Comparison of ENCODE assay signal across 15 cellular contexts in genomic region chr20:62030357-62030756, GRCh38. TPM values are rescaled to one million over a fixed set of nuclear protein-coding genes. Genes with fewer than 3 reads are reported as not detected.
A peak's percentile ranks its signal among the peaks of the same experiment; 100 is the strongest.
DNase-seq lines count a peak whose midpoint lies in the region; ATAC-seq and TF ChIP-seq lines count a peak whose summit lies in the region.
"Had no signal": no experiment of that assay in that cellular context is flagged by ENCODE, and none has a peak within 500 bp of the region (broad histone marks: within the 10 kb centered on the region; RNA-seq: fewer than 3 reads in every experiment).

No MANE protein-coding gene starts in this region.

- H3K4me1 Mint-ChIP-seq in activated naive CD4-positive, alpha-beta T cell treated with anti-CD3 and anti-CD28 coated beads, Interleukin-2, amount 10 ng/mL, durations not matched to agents 7 days and 5 days: peaks cover 49% of the 10 kb centered on the region
- H3K4me1 Mint-ChIP-seq in WTC11: peaks cover 68% of the 10 kb centered on the region
- peaks cover 36% of the 10 kb centered on the region for H3K4me1 Mint-ChIP-seq in endothelial cell (ENCODE audit: unreplicated experiment)
- peaks cover 53% of the 10 kb centered on the region for H3K4me1 Mint-ChIP-seq in type B pancreatic cell (ENCODE audit: unreplicated experiment)

- H3K4me1 ChIP-seq in Peyer's patch: peaks cover 0 to 10% (median 7%) of the 10 kb centered on the region in 4 donors

- no peak overlapping the region for H3K4me3 ChIP-seq in Peyer's patch
- H3K4me3 ChIP-seq: cardiac muscle cell, MG63, thoracic aorta had no signal

- peak overlapping the region in 2 of 4 donors; percentile 24 to 74 for H3K27ac ChIP-seq in Peyer's patch
- H3K27ac ChIP-seq: cardiac muscle cell, thoracic aorta had no signal

- peak overlapping the region; percentile 92 for H3K27ac Mint-ChIP-seq in activated naive CD4-positive, alpha-beta T cell treated with anti-CD3 and anti-CD28 coated beads, Interleukin-2, amount 10 ng/mL, durations not matched to agents 7 days and 5 days
- H3K27ac Mint-ChIP-seq in WTC11: peak overlapping the region; percentile 91
- H3K27ac Mint-ChIP-seq in endothelial cell (ENCODE audit: unreplicated experiment): peak overlapping the region; percentile 24
- peak overlapping the region; percentile 53 for H3K27ac Mint-ChIP-seq in type B pancreatic cell

- TF ChIP-seq CTCF in WTC11 (IDR thresholded peaks at IDR 0.05) (no peak), endothelial cell (IDR thresholded peaks at IDR 0.05; ENCODE audit: unreplicated experiment) (no peak), type B pancreatic cell (conservative IDR thresholded peaks at IDR 0.05) (no peak), Peyer's patch (IDR thresholded peaks at IDR 0.05) (no peak)

- H3K9me3 Mint-ChIP-seq in activated naive CD4-positive, alpha-beta T cell treated with anti-CD3 and anti-CD28 coated beads, Interleukin-2, amount 10 ng/mL, durations not matched to agents 7 days and 5 days: no peaks in the 10 kb centered on the region
- 0 out of 2 replicates have a peak, but pooled peaks cover 4% of the 10 kb centered on the region for H3K9me3 Mint-ChIP-seq in WTC11
- H3K9me3 Mint-ChIP-seq in endothelial cell (ENCODE audit: unreplicated experiment): no peaks in the 10 kb centered on the region
- H3K9me3 Mint-ChIP-seq in type B pancreatic cell: no peaks in the 10 kb centered on the region

- no peaks in the 10 kb centered on the region for H3K27me3 Mint-ChIP-seq in activated naive CD4-positive, alpha-beta T cell treated with anti-CD3 and anti-CD28 coated beads, Interleukin-2, amount 10 ng/mL, durations not matched to agents 7 days and 5 days
- no peaks in the 10 kb centered on the region for H3K27me3 Mint-ChIP-seq in WTC11 (ENCODE audit: low read depth)
- H3K27me3 Mint-ChIP-seq in endothelial cell (ENCODE audit: unreplicated experiment): peaks cover 6% of the 10 kb centered on the region
- H3K27me3 Mint-ChIP-seq in type B pancreatic cell: no peaks in the 10 kb centered on the region

- no peaks in the 10 kb centered on the region for H3K27me3 ChIP-seq in Peyer's patch
- H3K27me3 ChIP-seq: cardiac muscle cell, MG63 had no signal

- peaks cover 5% of the 10 kb centered on the region for H3K36me3 Mint-ChIP-seq in activated naive CD4-positive, alpha-beta T cell treated with anti-CD3 and anti-CD28 coated beads, Interleukin-2, amount 10 ng/mL, durations not matched to agents 7 days and 5 days
- H3K36me3 Mint-ChIP-seq in WTC11 (no peaks in the 10 kb centered on the region), endothelial cell (ENCODE audit: low read depth, unreplicated experiment) (peaks cover 4% of the 10 kb centered on the region), type B pancreatic cell (no peaks in the 10 kb centered on the region)

- CTCF ChIA-PET in activated naive CD4-positive, alpha-beta T cell treated with anti-CD3 and anti-CD28 coated beads, Interleukin-2, amount 10 ng/mL, durations not matched to agents 7 days and 5 days (lab: Charles Lee): no interaction called here
- CTCF ChIA-PET in WTC11 (lab: Charles Lee): interaction anchor here (2.8 kb wide), 1 partner anchor 19 kb away, joined by 12 read pairs; no protein-coding TSS in a partner anchor

- POLR2A ChIA-PET in WTC11 (lab: Charles Lee): no interaction called here

- no peak for TF ChIP-seq POLR2A in Peyer's patch (IDR thresholded peaks at IDR 0.05)

- H3K9me3 ChIP-seq in Peyer's patch: no peaks in the 10 kb centered on the region
- H3K9me3 ChIP-seq: MG63, thoracic aorta had no signal

- ATAC-seq in WTC11 (no peak), GM21515 (IDR thresholded peaks at IDR 0.05; ENCODE audit: unreplicated experiment) (no peak)
- ATAC-seq: left ventricle myocardium superior had no signal

- no peaks in the 10 kb centered on the region for H3K36me3 ChIP-seq in Peyer's patch
- H3K36me3 ChIP-seq: cardiac muscle cell, MG63, thoracic aorta had no signal

- DNase-seq in activated naive CD4-positive, alpha-beta T cell treated with anti-CD3 and anti-CD28 coated beads, Interleukin-2, amount 10 ng/mL, durations not matched to agents 7 days and 5 days: no peak
- DNase-seq in activated naive CD4-positive, alpha-beta T cell treated with anti-CD3 and anti-CD28 coated beads, Interleukin-2, amount 50 U/mL, for 16 hours: no peak
- DNase-seq in WTC11 (ENCODE audit: low spot score) (no peak), endothelial cell (ENCODE audit: low spot score) (no peak), type B pancreatic cell (ENCODE audit: extremely low spot score, unreplicated experiment) (no peak), Peyer's patch (no peak), pons (ENCODE audit: low spot score) (no peak)
- DNase-seq: effector CD8-positive, alpha-beta T cell; MG63; NCI-H2029 treated with DMSO at 0.1 percent for 48 hours; NCI-H526 had no signal

- peak overlapping the region; percentile 0 for H3K4me3 Mint-ChIP-seq in activated naive CD4-positive, alpha-beta T cell treated with anti-CD3 and anti-CD28 coated beads, Interleukin-2, amount 10 ng/mL, durations not matched to agents 7 days and 5 days
- H3K4me3 Mint-ChIP-seq in WTC11: no peak overlapping the region
- peak overlapping the region; percentile 35 for H3K4me3 Mint-ChIP-seq in endothelial cell (ENCODE audit: unreplicated experiment)
- H3K4me3 Mint-ChIP-seq in type B pancreatic cell: no peak overlapping the region

TF ChIP-seq in WTC11, 78 proteins besides CTCF, POLR2A, EP300 and RAD21:
- no peak for TF ChIP-seq FOXP4 (CRISPR knock-in tag; IDR thresholded peaks at IDR 0.05)
- TF ChIP-seq FOXK1 (CRISPR knock-in tag; IDR thresholded peaks at IDR 0.05): no peak
- no peak for TF ChIP-seq ATF6 (CRISPR knock-in tag; IDR thresholded peaks at IDR 0.05)
- TF ChIP-seq NR2C2 (CRISPR knock-in tag; IDR thresholded peaks at IDR 0.05): no peak
- TF ChIP-seq RELA (CRISPR knock-in tag; IDR thresholded peaks at IDR 0.05; ENCODE audit: borderline replicate concordance): no peak
- TF ChIP-seq NFE2L1 (CRISPR knock-in tag; IDR thresholded peaks at IDR 0.05): no peak

RNA-seq across cellular contexts. Expression of gene TAF4, which starts 35.3 kb away (rescaled TPM):
- total RNA-seq in WTC11 (2021) (31.0 to 34.4 TPM (median 33.7 TPM) in 3 replicates), endothelial cell (ENCODE audit: unreplicated experiment) (14.2 TPM), type B pancreatic cell (ENCODE audit: low replicate concordance) (18.5 and 22.2 TPM in 2 replicates), Peyer's patch (10 to 100 TPM; 18.9 to 93.5 (median 31.0) TPM)

Comparison
In these comparisons a context has a peak if more than half of its experiments do, and no peak if none do; other contexts are left out.
1. H3K27ac Mint-ChIP-seq: peak in every context shown above with its lines; median percentile 92 in activated naive CD4-positive, alpha-beta T cell treated with anti-CD3 and anti-CD28 coated beads, Interleukin-2, amount 10 ng/mL, durations not matched to agents 7 days and 5 days; 91 in WTC11; 53 in type B pancreatic cell; 24 in endothelial cell.
2. H3K4me3 Mint-ChIP-seq: peak in activated naive CD4-positive, alpha-beta T cell treated with anti-CD3 and anti-CD28 coated beads, Interleukin-2, amount 10 ng/mL, durations not matched to agents 7 days and 5 days (single experiment) and endothelial cell (single experiment); none in WTC11 (single experiment) and type B pancreatic cell (single experiment).